Comparison of ENCODE assay signal across 8 cellular contexts in genomic region chr7:26202019-26202985, GRCh38. TPM values are rescaled to one million over a fixed set of nuclear protein-coding genes. Genes with fewer than 3 reads are reported as not detected.
DNase-seq lines count a peak whose midpoint lies in the region; ATAC-seq and TF ChIP-seq lines count a peak whose summit lies in the region.

No MANE protein-coding gene starts in this region.

- CTCF ChIA-PET in HEK293 (lab: Yijun Ruan, JAX): interaction anchor here (0.7 to 1.0 kb wide), 2 partner anchors 112 to 163 kb away, joined by 3 read pairs; no protein-coding TSS in a partner anchor
- CTCF ChIA-PET in OCI-LY7 (lab: Charles Lee; ENCODE audit: unreplicated experiment): no interaction called here

- DNase-seq in D341Med (ENCODE audit: low spot score): peak; percentile 74
- DNase-seq in OCI-LY7 (ENCODE audit: low spot score): peak; percentile 62
- peak; percentile 46 for DNase-seq in activated gamma-delta T cell treated with anti-CD3 and anti-CD28 coated beads, Interleukin-2, amount 50 U/mL, for 16 hours (ENCODE audit: low read depth)
- peak; percentile 60 for DNase-seq in globus pallidus (ENCODE audit: low spot score)
- peak in 43 of 56 donors; percentile 20 to 82 (median 62) for DNase-seq in nucleus accumbens (lab: John Stamatoyannopoulos, UW)
- peak in 1 of 2 donors; percentile 56 for DNase-seq in tibial artery

- peak overlapping the region; percentile 68 for H3K4me3 ChIP-seq in HEK293 (ENCODE audit: low read depth, low read length)
- H3K4me3 ChIP-seq in OCI-LY7 (ENCODE audit: low read depth, low read length, poor library complexity, severe bottlenecking): peak overlapping the region; percentile 99
- H3K4me3 ChIP-seq in tibial artery: peak overlapping the region; percentile 74 to 91

- H3K36me3 ChIP-seq in HEK293 (ENCODE audit: control insufficient read depth in 2 of 2, insufficient read depth in 1 of 2, low read length in 2 of 2): peaks cover 31 to 57% of the 10 kb centered on the region in 2 experiments
- peaks cover 87% of the 10 kb centered on the region for H3K36me3 ChIP-seq in OCI-LY7 (ENCODE audit: insufficient read depth, low read length)
- H3K36me3 ChIP-seq in tibial artery: peaks cover 13 to 19% (median 16%) of the 10 kb centered on the region in 3 donors

- H3K4me1 ChIP-seq in HEK293 (ENCODE audit: control insufficient read depth, insufficient read depth, low read length) (peaks cover 6% of the 10 kb centered on the region; the same call in 1 of the 2 replicates), OCI-LY7 (ENCODE audit: insufficient read depth, low read length, poor library complexity, severe bottlenecking) (peaks cover 38% of the 10 kb centered on the region), tibial artery (peaks cover 0 to 36% (median 18%) of the 10 kb centered on the region in 4 donors)

- no peak for ATAC-seq in HG02763 (IDR thresholded peaks at IDR 0.05; ENCODE audit: unreplicated experiment)

- intact Hi-C loops in OCI-LY7 (cut with micrococcal nuclease; ENCODE audit: unreplicated experiment): loop anchor here (5.0 kb wide), 2 partner anchors 165 to 235 kb away; no protein-coding TSS in a partner anchor
- intact Hi-C loops in tibial artery (cut with DNase I; ENCODE audit: low total_unique reads): loop anchor here (5.0 to 10.0 kb wide), 3 partner anchors 345 to 960 kb away; no protein-coding TSS in a partner anchor

- peak overlapping the region; percentile 100 for H3K27ac ChIP-seq in HEK293 (ENCODE audit: extremely low read depth, low read depth, low read length)
- H3K27ac ChIP-seq in OCI-LY7 (ENCODE audit: low read depth, low read length, poor library complexity, severe bottlenecking): peak overlapping the region; percentile 100
- H3K27ac ChIP-seq in tibial artery: peak overlapping the region; percentile 99

- H3K9me2 ChIP-seq in OCI-LY7 (ENCODE audit: insufficient read depth, low read length): no peaks in the 10 kb centered on the region

- peak overlapping the region; percentile 83 for H3K4me2 ChIP-seq in OCI-LY7 (ENCODE audit: low read length)

- no peaks in the 10 kb centered on the region for H3K27me3 ChIP-seq in tibial artery

- H3K9me3 ChIP-seq in HEK293 (ENCODE audit: control insufficient read depth, insufficient read depth, low read depth, low read length) (no peaks in the 10 kb centered on the region), OCI-LY7 (ENCODE audit: low read length) (no peaks in the 10 kb centered on the region), tibial artery (no peaks in the 10 kb centered on the region)

- BruUV-seq in OCI-LY7 (replicated peaks; lab: Mats Ljungman, UMichigan): no TSS peak

- no peak overlapping the region for H2AFZ ChIP-seq in OCI-LY7 (ENCODE audit: low read length)

- peaks cover 90% of the 10 kb centered on the region for H3K79me2 ChIP-seq in OCI-LY7 (ENCODE audit: insufficient read depth, low read depth, low read length)

- POLR2A ChIA-PET in HEK293 (lab: Yijun Ruan, JAX): interaction anchor here (1.1 to 6.0 kb wide), 9 partner anchors 10 to 970 kb away, joined by 3 to 56 read pairs (median 6); partner anchors contain the start of gene SNX10
- POLR2A ChIA-PET in OCI-LY7 (lab: Charles Lee): interaction anchor here (0.6 to 2.2 kb wide), 10 partner anchors 8 to 237 kb away, joined by 3 to 9 read pairs (median 4); partner anchors contain the start of genes NFE2L3 and SNX10

- TF ChIP-seq CTCF in HEK293 (tag by site-specific recombination; IDR thresholded peaks at IDR 0.05) (no peak), OCI-LY7 (conservative IDR thresholded peaks at IDR 0.05; ENCODE audit: low read length) (no peak), tibial artery (IDR thresholded peaks at IDR 0.05) (no peak)

- H4K20me1 ChIP-seq in OCI-LY7 (ENCODE audit: insufficient read depth, low read length): peaks cover 72% of the 10 kb centered on the region

TF ChIP-seq in HEK293, 187 proteins besides CTCF, POLR2A, EP300 and RAD21 (continues in another document):
- TF ChIP-seq GLIS1 (tag by site-specific recombination; IDR thresholded peaks at IDR 0.05) (no peak; the same call in 1 of the 2 replicates), MEIS1 (CRISPR knock-in tag; IDR thresholded peaks at IDR 0.05; ENCODE audit: borderline replicate concordance) (peak; percentile 34; the same call in 1 of the 2 replicates), ZNF600 (tag by site-specific recombination; IDR thresholded peaks at IDR 0.05) (0 out of 2 replicates have a peak, but pooled peaks have one; percentile 10), ZNF639 (tag by site-specific recombination; IDR thresholded peaks at IDR 0.05) (no peak), KLF17 (tag by site-specific recombination; IDR thresholded peaks at IDR 0.05) (0 out of 2 replicates have a peak, but pooled peaks have one; percentile 16), TSHZ1 (tag by site-specific recombination; IDR thresholded peaks at IDR 0.05; ENCODE audit: borderline replicate concordance) (no peak), ZBTB17 (tag by site-specific recombination; IDR thresholded peaks at IDR 0.05) (peak; percentile 59), ZBTB48 (tag by site-specific recombination; IDR thresholded peaks at IDR 0.05) (no peak)
- TF ChIP-seq, protein P1, sequence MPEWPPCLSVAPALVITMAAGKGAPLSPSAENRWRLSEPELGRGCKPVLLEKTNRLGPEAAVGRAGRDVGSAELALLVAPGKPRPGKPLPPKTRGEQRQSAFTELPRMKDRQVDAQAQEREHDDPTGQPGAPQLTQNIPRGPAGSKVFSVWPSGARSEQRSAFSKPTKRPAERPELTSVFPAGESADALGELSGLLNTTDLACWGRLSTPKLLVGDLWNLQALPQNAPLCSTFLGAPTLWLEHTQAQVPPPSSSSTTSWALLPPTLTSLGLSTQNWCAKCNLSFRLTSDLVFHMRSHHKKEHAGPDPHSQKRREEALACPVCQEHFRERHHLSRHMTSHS (tag by site-specific recombination; IDR thresholded peaks at IDR 0.05): no peak
- TF ChIP-seq, protein P2, sequence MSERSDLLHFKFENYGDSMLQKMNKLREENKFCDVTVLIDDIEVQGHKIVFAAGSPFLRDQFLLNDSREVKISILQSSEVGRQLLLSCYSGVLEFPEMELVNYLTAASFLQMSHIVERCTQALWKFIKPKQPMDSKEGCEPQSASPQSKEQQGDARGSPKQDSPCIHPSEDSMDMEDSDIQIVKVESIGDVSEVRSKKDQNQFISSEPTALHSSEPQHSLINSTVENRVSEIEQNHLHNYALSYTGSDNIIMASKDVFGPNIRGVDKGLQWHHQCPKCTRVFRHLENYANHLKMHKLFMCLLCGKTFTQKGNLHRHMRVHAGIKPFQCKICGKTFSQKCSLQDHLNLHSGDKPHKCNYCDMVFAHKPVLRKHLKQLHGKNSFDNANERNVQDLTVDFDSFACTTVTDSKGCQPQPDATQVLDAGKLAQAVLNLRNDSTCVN (tag by site-specific recombination; optimal IDR thresholded peaks at IDR 0.05): peak; percentile 83

RNA-seq across cellular contexts. Expression of gene CBX3, which starts 0.8 kb away (rescaled TPM):
- total RNA-seq in OCI-LY7 (2014; rRNA removed; shearing (Covaris generic)): 252 and 259 TPM in 2 replicates
- 350 and 364 TPM in 2 replicates for total RNA-seq in OCI-LY7 (2022)

RNA-seq across cellular contexts. Expression of gene HNRNPA2B1, which starts 1.8 kb away (rescaled TPM):
- total RNA-seq in OCI-LY7 (2014; rRNA removed; shearing (Covaris generic)): 258 and 406 TPM in 2 replicates
- total RNA-seq in OCI-LY7 (2022): 1,014 and 1,090 TPM in 2 replicates

RNA-seq across cellular contexts. Expression of gene NFE2L3, which starts 50.3 kb away (rescaled TPM):
- total RNA-seq in OCI-LY7 (2014; rRNA removed; shearing (Covaris generic)): 10.7 and 13.3 TPM in 2 replicates
- total RNA-seq in OCI-LY7 (2022): 12.3 and 12.6 TPM in 2 replicates
